ENCODE assay signal across 11 cellular contexts in genomic region chr19:18319591-18320135, GRCh38. TPM values are rescaled to one million over a fixed set of nuclear protein-coding genes. Genes with fewer than 3 reads are reported as not detected.
A peak's percentile ranks its signal among the peaks of the same experiment; 100 is the strongest.
DNase-seq lines count a peak whose midpoint lies in the region; ATAC-seq, FAIRE-seq and TF ChIP-seq lines count a peak whose summit lies in the region.
"Had no signal": no experiment of that assay in that cellular context is flagged by ENCODE, and none has a peak within 500 bp of the region (broad histone marks: within the 10 kb centered on the region; RNA-seq: fewer than 3 reads in every experiment).

No MANE protein-coding gene starts in this region.

- CTCF ChIA-PET in naive thymus-derived CD4-positive, alpha-beta T cell (lab: Charles Lee) = interaction anchor here (1.1 to 3.7 kb wide), 4 partner anchors 15 to 41 kb away, joined by 3 to 81 read pairs (median 17); partner anchors contain the start of gene JUND

- H3K4me1 ChIP-seq in naive thymus-derived CD4-positive, alpha-beta T cell (ENCODE audit: control insufficient read depth in 2 of 2, insufficient read depth in 2 of 2, low read length in 2 of 2) = peaks cover 51 to 63% of the 10 kb centered on the region in 2 donors

- peaks cover 45% of the 10 kb centered on the region for H3K36me3 Mint-ChIP-seq in stimulated activated naive CD8-positive, alpha-beta T cell treated with anti-CD3 and anti-CD28 coated beads, Interleukin-15, Interleukin-2, amounts not matched to agents 100 ng/mL and 50 ng/mL, for 24 hours (ENCODE audit: low read depth)
- H3K36me3 Mint-ChIP-seq in activated naive CD8-positive, alpha-beta T cell treated with anti-CD3 and anti-CD28 coated beads, Interleukin-2, amount 50 U/mL, for 24 hours (ENCODE audit: low read depth) = peaks cover 48% of the 10 kb centered on the region
- H3K36me3 Mint-ChIP-seq in naive thymus-derived CD4-positive, alpha-beta T cell = peaks cover 0 to 28% (median 0%) of the 10 kb centered on the region in 5 donors

- no peak for FAIRE-seq in H54 (lab: Jason Lieb, UNC)

- peak overlapping the region; percentile 96 for H3K4me3 Mint-ChIP-seq in stimulated activated naive CD8-positive, alpha-beta T cell treated with anti-CD3 and anti-CD28 coated beads, Interleukin-15, Interleukin-2, amounts not matched to agents 100 ng/mL and 50 ng/mL, for 24 hours
- H3K4me3 Mint-ChIP-seq in activated naive CD8-positive, alpha-beta T cell treated with anti-CD3 and anti-CD28 coated beads, Interleukin-2, amount 50 U/mL, for 24 hours = peak overlapping the region; percentile 89
- peak overlapping the region; percentile 38 to 80 (median 73) for H3K4me3 Mint-ChIP-seq in naive thymus-derived CD4-positive, alpha-beta T cell

- peak overlapping the region; percentile 93 for H3K27ac Mint-ChIP-seq in stimulated activated naive CD8-positive, alpha-beta T cell treated with anti-CD3 and anti-CD28 coated beads, Interleukin-15, Interleukin-2, amounts not matched to agents 100 ng/mL and 50 ng/mL, for 24 hours
- peak overlapping the region; percentile 93 for H3K27ac Mint-ChIP-seq in activated naive CD8-positive, alpha-beta T cell treated with anti-CD3 and anti-CD28 coated beads, Interleukin-2, amount 50 U/mL, for 24 hours
- peak overlapping the region; percentile 72 to 95 (median 89) for H3K27ac Mint-ChIP-seq in naive thymus-derived CD4-positive, alpha-beta T cell

- peak overlapping the region; percentile 94 for H3K27ac ChIP-seq in naive thymus-derived CD4-positive, alpha-beta T cell (ENCODE audit: low read depth, low read length)
- H3K27ac ChIP-seq: SJSA1 had no signal

- no peaks in the 10 kb centered on the region for H3K9me3 Mint-ChIP-seq in stimulated activated naive CD8-positive, alpha-beta T cell treated with anti-CD3 and anti-CD28 coated beads, Interleukin-15, Interleukin-2, amounts not matched to agents 100 ng/mL and 50 ng/mL, for 24 hours
- H3K9me3 Mint-ChIP-seq in activated naive CD8-positive, alpha-beta T cell treated with anti-CD3 and anti-CD28 coated beads, Interleukin-2, amount 50 U/mL, for 24 hours = no peaks in the 10 kb centered on the region
- no peaks in the 10 kb centered on the region for H3K9me3 Mint-ChIP-seq in naive thymus-derived CD4-positive, alpha-beta T cell

- no peaks in the 10 kb centered on the region for H3K9me3 ChIP-seq in naive thymus-derived CD4-positive, alpha-beta T cell (ENCODE audit: control insufficient read depth in 2 of 3, low read length in 3 of 3)
- H3K9me3 ChIP-seq: SJSA1 had no signal

- H3K27me3 Mint-ChIP-seq in stimulated activated naive CD8-positive, alpha-beta T cell treated with anti-CD3 and anti-CD28 coated beads, Interleukin-15, Interleukin-2, amounts not matched to agents 100 ng/mL and 50 ng/mL, for 24 hours = no peaks in the 10 kb centered on the region
- H3K27me3 Mint-ChIP-seq in activated naive CD8-positive, alpha-beta T cell treated with anti-CD3 and anti-CD28 coated beads, Interleukin-2, amount 50 U/mL, for 24 hours = no peaks in the 10 kb centered on the region
- no peaks in the 10 kb centered on the region for H3K27me3 Mint-ChIP-seq in naive thymus-derived CD4-positive, alpha-beta T cell

- H3K27me3 ChIP-seq in naive thymus-derived CD4-positive, alpha-beta T cell (ENCODE audit: control insufficient read depth in 2 of 2, insufficient read depth in 2 of 2, low read length in 2 of 2) = no peaks in the 10 kb centered on the region
- H3K27me3 ChIP-seq: SJSA1 had no signal

- H3K4me1 Mint-ChIP-seq in stimulated activated naive CD8-positive, alpha-beta T cell treated with anti-CD3 and anti-CD28 coated beads, Interleukin-15, Interleukin-2, amounts not matched to agents 100 ng/mL and 50 ng/mL, for 24 hours (ENCODE audit: low read depth) = peaks cover 78% of the 10 kb centered on the region
- H3K4me1 Mint-ChIP-seq in activated naive CD8-positive, alpha-beta T cell treated with anti-CD3 and anti-CD28 coated beads, Interleukin-2, amount 50 U/mL, for 24 hours = peaks cover 78% of the 10 kb centered on the region
- H3K4me1 Mint-ChIP-seq in naive thymus-derived CD4-positive, alpha-beta T cell = peaks cover 47 to 71% (median 64%) of the 10 kb centered on the region in 7 donors

- ATAC-seq in stimulated activated naive CD8-positive, alpha-beta T cell treated with anti-CD3 and anti-CD28 coated beads, Interleukin-15, Interleukin-2, amounts not matched to agents 100 U/mL and 50 U/mL, for 24 hours = no peak
- no peak for ATAC-seq in activated naive CD8-positive, alpha-beta T cell treated with anti-CD3 and anti-CD28 coated beads, Interleukin-2, amount 50 U/mL, for 24 hours
- ATAC-seq in naive thymus-derived CD4-positive, alpha-beta T cell = no peak
- no peak for ATAC-seq in GM18907 (IDR thresholded peaks at IDR 0.05; ENCODE audit: unreplicated experiment)

- intact Hi-C loops in naive thymus-derived CD4-positive, alpha-beta T cell (cut with micrococcal nuclease) = loop anchor here in 1 of 2 donors (5.0 kb wide), 2 partner anchors 98 to 312 kb away; partner anchors contain the start of genes ARRDC2 and SSBP4

- POLR2A ChIA-PET in naive thymus-derived CD4-positive, alpha-beta T cell (lab: Charles Lee) = interaction anchor here (0.6 to 19.6 kb wide), 12 partner anchors 9 to 170 kb away, joined by 3 to 757 read pairs (median 7); partner anchors contain the start of genes IQCN, JUND and RAB3A

- DNase-seq in stimulated activated naive CD8-positive, alpha-beta T cell treated with anti-CD3 and anti-CD28 coated beads, Interleukin-15, Interleukin-2, amounts not matched to agents 100 U/mL and 50 U/mL, for 24 hours = no peak
- no peak for DNase-seq in activated naive CD8-positive, alpha-beta T cell treated with anti-CD3 and anti-CD28 coated beads, Interleukin-2, amount 50 U/mL, for 24 hours
- no peak for DNase-seq in naive thymus-derived CD4-positive, alpha-beta T cell
- DNase-seq in cortex of kidney (lab: John Stamatoyannopoulos, UW) (no peak), H54 (ENCODE audit: insufficient read length, low spot score) (no peak), NAMALWA (ENCODE audit: low spot score) (no peak)
- DNase-seq: stimulated activated CD4-positive, alpha-beta T cell treated with anti-CD3 and anti-CD28 coated beads, Interleukin-12 subunit alpha, Interleukin-12 subunit beta, amount 100 ng/mL, for 4 hours; stimulated activated naive CD4-positive, alpha-beta T cell had no signal

- no peak overlapping the region for H3K4me3 ChIP-seq in naive thymus-derived CD4-positive, alpha-beta T cell (ENCODE audit: low read length)
- H3K4me3 ChIP-seq: SJSA1 had no signal

- peaks cover 0 to under 1% (median 0%) of the 10 kb centered on the region in 3 experiments for H3K36me3 ChIP-seq in naive thymus-derived CD4-positive, alpha-beta T cell (ENCODE audit: control insufficient read depth in 2 of 3, insufficient read depth in 3 of 3, low read length in 3 of 3)

- TF ChIP-seq POLR2A in H54 (IDR thresholded peaks at IDR 0.05; ENCODE audit: low read depth, low read length) = no peak

RNA-seq across cellular contexts. Expression of gene LSM4, which starts 3.2 kb away (rescaled TPM):
- total RNA-seq in naive thymus-derived CD4-positive, alpha-beta T cell = 100 to 1,000 TPM in 1 of 5 experiments, 10 to 100 TPM in 4; 45.3 to 131 (median 56.2) TPM
- polyA plus RNA-seq in naive thymus-derived CD4-positive, alpha-beta T cell = 100 to 1,000 TPM; 123 to 163 TPM

RNA-seq across cellular contexts. Expression of gene PGPEP1, which starts 20.7 kb away (rescaled TPM):
- total RNA-seq in naive thymus-derived CD4-positive, alpha-beta T cell = 10 to 100 TPM; 26.6 to 57.1 (median 43.8) TPM
- 10 to 100 TPM in 1 of 2 donors, 1 to 10 TPM in 1; 9.4 to 11.1 TPM for polyA plus RNA-seq in naive thymus-derived CD4-positive, alpha-beta T cell

RNA-seq across cellular contexts. Expression of gene JUND, which starts 38.2 kb away (rescaled TPM):
- total RNA-seq in naive thymus-derived CD4-positive, alpha-beta T cell = 1,000 to 10,000 TPM in 2 of 5 experiments, 100 to 1,000 TPM in 3; 196 to 1,360 (median 279) TPM
- polyA plus RNA-seq in naive thymus-derived CD4-positive, alpha-beta T cell = 10 to 100 TPM; 29.0 to 67.3 TPM

RNA-seq across cellular contexts. Expression of gene IQCN, which starts 45.4 kb away (rescaled TPM):
- 10 to 100 TPM in 2 of 5 experiments, 1 to 10 TPM in 3; 4.7 to 28.3 (median 9.1) TPM for total RNA-seq in naive thymus-derived CD4-positive, alpha-beta T cell
- under 1 TPM; 0.19 to 0.24 TPM for polyA plus RNA-seq in naive thymus-derived CD4-positive, alpha-beta T cell
